In genomic region chr3:12764171-12764776, GRCh38 we compare ENCODE assay signal across 27 cellular contexts. TPM values are rescaled to one million over a fixed set of nuclear protein-coding genes. Genes with fewer than 3 reads are reported as not detected.
"Had no signal": no experiment of that assay in that cellular context is flagged by ENCODE, and none has a peak within 500 bp of the region (broad histone marks: within the 10 kb centered on the region; RNA-seq: fewer than 3 reads in every experiment).

No MANE protein-coding gene starts in this region.

- H3K27me3 Mint-ChIP-seq: activated naive CD8-positive, alpha-beta T cell; brain had no signal

- H3K4me1 Mint-ChIP-seq: activated CD4-positive, alpha-beta memory T cell treated with anti-CD3 and anti-CD28 coated beads, Interleukin-2, amount 10 ng/mL, durations not matched to agents 7 days and 5 days; activated T-helper 17 cell treated with anti-CD3 and anti-CD28 coated beads, Interleukin-2, amount 50 U/mL, for 72 hours had no signal

- DNase-seq: activated CD4-positive, alpha-beta memory T cell treated with anti-CD3 and anti-CD28 coated beads, Interleukin-2, amount 10 ng/mL, durations not matched to agents 7 days and 5 days; activated CD4-positive, alpha-beta T cell treated with anti-CD3 and anti-CD28 coated beads for 36 hours; activated CD4-positive, alpha-beta T cell treated with anti-CD3 and anti-CD28 coated beads, Interleukin-2, amount 50 U/mL, for 1 hour; activated gamma-delta T cell; activated naive CD4-positive, alpha-beta T cell treated with anti-CD3 and anti-CD28 coated beads for 36 hours; activated T-cell treated with anti-CD3 and anti-CD28 coated beads for 4 hours; activated T-cell treated with anti-CD3 and anti-CD28 coated beads, Interleukin-2, amount 50 U/mL, for 48 hours; amygdala; KG1; NCI-H1092; NCI-H1417; NCI-H2029 treated with DMSO at 0.1 percent for 48 hours; NCI-H345; NCI-H510A treated with DMSO at 0.1 percent for 48 hours; NCI-H69; NK-92 treated with Interleukin-12 subunit alpha and Interleukin-12 subunit beta, amount 100 ng/mL, for 24 hours; OCI-M1; Peyer's patch; SHP77 treated with DMSO at 0.1 percent for 48 hours; T-helper 17 cell; T-helper 9 cell; WERI-Rb-1 had no signal

- H3K27ac Mint-ChIP-seq: activated CD4-positive, alpha-beta memory T cell treated with anti-CD3 and anti-CD28 coated beads, Interleukin-2, amount 10 ng/mL, durations not matched to agents 7 days and 5 days; activated CD4-positive, alpha-beta T cell treated with anti-CD3 and anti-CD28 coated beads for 36 hours; activated naive CD4-positive, alpha-beta T cell treated with anti-CD3 and anti-CD28 coated beads for 36 hours; activated naive CD8-positive, alpha-beta T cell; activated T-helper 17 cell treated with anti-CD3 and anti-CD28 coated beads, Interleukin-2, amount 50 U/mL, for 72 hours; T-helper 17 cell had no signal

- H3K36me3 ChIP-seq: Peyer's patch, WERI-Rb-1 had no signal

- H3K27ac ChIP-seq: Peyer's patch, WERI-Rb-1 had no signal

- H3K4me3 Mint-ChIP-seq: activated CD4-positive, alpha-beta memory T cell treated with anti-CD3 and anti-CD28 coated beads, Interleukin-2, amount 10 ng/mL, durations not matched to agents 7 days and 5 days; activated CD4-positive, alpha-beta T cell treated with anti-CD3 and anti-CD28 coated beads for 36 hours; activated naive CD4-positive, alpha-beta T cell treated with anti-CD3 and anti-CD28 coated beads for 36 hours; activated naive CD8-positive, alpha-beta T cell; activated T-helper 17 cell treated with anti-CD3 and anti-CD28 coated beads, Interleukin-2, amount 50 U/mL, for 72 hours; brain; T-helper 17 cell had no signal

- ATAC-seq: activated CD4-positive, alpha-beta T cell treated with anti-CD3 and anti-CD28 coated beads for 36 hours; activated T-helper 17 cell treated with anti-CD3 and anti-CD28 coated beads, Interleukin-2, amount 50 U/mL, for 72 hours; T-helper 17 cell had no signal

- H3K36me3 Mint-ChIP-seq: activated naive CD8-positive, alpha-beta T cell; brain had no signal

- H3K9me3 ChIP-seq: Peyer's patch had no signal

- H3K4me3 ChIP-seq: Peyer's patch had no signal

- H3K9me3 Mint-ChIP-seq: activated CD4-positive, alpha-beta memory T cell treated with anti-CD3 and anti-CD28 coated beads, Interleukin-2, amount 10 ng/mL, durations not matched to agents 7 days and 5 days; activated naive CD4-positive, alpha-beta T cell treated with anti-CD3 and anti-CD28 coated beads for 36 hours; activated T-helper 17 cell treated with anti-CD3 and anti-CD28 coated beads, Interleukin-2, amount 50 U/mL, for 72 hours had no signal

- H3K27me3 ChIP-seq: Peyer's patch had no signal

- H3K4me1 ChIP-seq: Peyer's patch had no signal

RNA-seq across cellular contexts. Expression of gene TMEM40, which starts 5.2 kb away (rescaled TPM):
- total RNA-seq: activated CD4-positive, alpha-beta memory T cell treated with anti-CD3 and anti-CD28 coated beads, Interleukin-2, amount 10 ng/mL, durations not matched to agents 7 days and 5 days; activated CD4-positive, alpha-beta T cell treated with anti-CD3 and anti-CD28 coated beads for 36 hours; activated CD8-positive, alpha-beta memory T cell treated with anti-CD3 and anti-CD28 coated beads for 36 hours; activated naive CD4-positive, alpha-beta T cell treated with anti-CD3 and anti-CD28 coated beads for 36 hours; activated T-helper 17 cell treated with anti-CD3 and anti-CD28 coated beads, Interleukin-2, amount 50 U/mL, for 72 hours; LHCN-M2; Peyer's patch had no signal
